Comparison of ENCODE assay signal across 7 cellular contexts in the genomic region with DNA sequence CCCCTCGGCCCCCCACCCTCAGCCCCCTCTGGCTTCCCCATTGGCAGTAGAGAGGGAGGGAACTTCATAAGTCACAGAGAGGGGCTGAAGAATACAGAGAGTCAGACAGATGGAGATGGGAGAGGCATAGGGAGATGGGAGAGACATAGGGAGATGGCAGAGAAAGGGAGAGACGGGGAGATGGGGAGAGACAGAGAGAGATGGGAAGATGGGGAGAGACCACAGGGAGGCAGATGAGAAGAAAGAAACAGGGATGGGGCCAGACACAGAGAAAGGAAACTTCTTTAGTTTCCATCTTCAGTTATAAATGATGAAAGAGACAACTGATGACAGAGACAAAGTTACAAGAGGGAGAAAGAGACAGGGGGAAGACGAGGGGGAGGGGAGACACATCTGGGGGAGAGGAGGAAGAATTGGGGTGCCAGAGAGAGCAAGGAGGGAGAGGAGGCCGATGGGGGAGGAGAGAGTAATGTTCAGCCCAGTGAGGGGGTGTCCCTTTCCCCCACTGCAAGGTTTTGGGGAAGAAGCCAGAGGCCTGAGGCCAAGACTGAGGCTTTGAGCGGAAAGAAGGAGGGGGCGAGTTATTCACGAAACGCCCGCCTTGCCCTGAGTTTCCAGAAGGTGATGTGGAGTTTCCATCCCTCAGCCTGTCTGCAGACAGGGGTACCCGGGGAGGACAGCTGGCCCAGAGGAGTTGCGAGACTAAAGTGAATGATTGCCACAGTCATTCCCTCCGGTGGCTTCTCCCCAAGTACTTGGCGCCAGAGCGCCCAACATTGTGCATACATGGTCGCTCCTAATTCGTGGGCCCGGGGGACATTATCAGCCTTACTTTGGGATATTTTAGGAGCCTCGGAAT. TPM values are rescaled to one million over a fixed set of nuclear protein-coding genes. Genes with fewer than 3 reads are reported as not detected.
DNase-seq lines count a peak whose midpoint lies in the region; ATAC-seq lines count a peak whose summit lies in the region.

No MANE protein-coding gene starts in this region.

- H3K23ac ChIP-seq in mesenchymal stem cell (ENCODE audit: low read length in 2 of 2), result no peak overlapping the region

- H3K36me3 Mint-ChIP-seq in activated T-cell treated with anti-CD3 and anti-CD28 coated beads, Interleukin-2, amount 50 U/mL, for 72 hours (ENCODE audit: insufficient read depth in 2 of 2), result peaks cover 5 to 22% of the 10 kb centered on the region in 2 donors
- peaks cover 77% of the 10 kb centered on the region for H3K36me3 Mint-ChIP-seq in stimulated activated effector memory CD8-positive, alpha-beta T cell treated with anti-CD3 and anti-CD28 coated beads, Interleukin-12 subunit alpha, Interleukin-12 subunit beta, amount 100 ng/mL, for 72 hours

- peak overlapping the region; percentile 27 to 94 for H3K4me3 ChIP-seq in mesenchymal stem cell (ENCODE audit: insufficient read depth in 1 of 2, low read depth in 1 of 2, low read length in 2 of 2)

- peaks cover 27% of the 10 kb centered on the region for H3K79me1 ChIP-seq in mesenchymal stem cell (replicated peaks; ENCODE audit: low read length, poor library complexity, severe bottlenecking)

- peak; percentile 16 for ATAC-seq in GM21619 (IDR thresholded peaks at IDR 0.05; ENCODE audit: unreplicated experiment)
- ATAC-seq in activated T-cell treated with anti-CD3 and anti-CD28 coated beads, Interleukin-2, amount 50 U/mL, for 72 hours (replicated peaks in 1 of 2), result peak; percentile 55 to 63
- peak; percentile 59 for ATAC-seq in stimulated activated effector memory CD8-positive, alpha-beta T cell treated with anti-CD3 and anti-CD28 coated beads, Interleukin-12 subunit alpha, Interleukin-12 subunit beta, amount 100 ng/mL, for 72 hours

- H3K18ac ChIP-seq in mesenchymal stem cell (ENCODE audit: low read depth in 1 of 2, low read length in 2 of 2), result peak overlapping the region; percentile 16 to 38

- no peak overlapping the region for H2BK15ac ChIP-seq in mesenchymal stem cell (ENCODE audit: low read depth, poor library complexity, severe bottlenecking)

- H3K4ac ChIP-seq in mesenchymal stem cell (ENCODE audit: low read depth in 1 of 2, low read length in 2 of 2), result peak overlapping the region in 1 of 2 experiments; percentile 11

- no peak overlapping the region for H2AFZ ChIP-seq in mesenchymal stem cell (ENCODE audit: low read depth, low read length)

- H3K27ac ChIP-seq in KOPT-K1 (ENCODE audit: low read depth, low read length, poor library complexity, severe bottlenecking) (peak overlapping the region; percentile 99), mesenchymal stem cell (ENCODE audit: low read length, poor library complexity, severe bottlenecking) (no peak overlapping the region)

- H2BK5ac ChIP-seq in mesenchymal stem cell (ENCODE audit: low read depth, low read length, poor library complexity, severe bottlenecking), result no peak overlapping the region

- peak overlapping the region; percentile 91 to 92 for H3K4me3 Mint-ChIP-seq in activated T-cell treated with anti-CD3 and anti-CD28 coated beads, Interleukin-2, amount 50 U/mL, for 72 hours
- H3K4me3 Mint-ChIP-seq in stimulated activated effector memory CD8-positive, alpha-beta T cell treated with anti-CD3 and anti-CD28 coated beads, Interleukin-12 subunit alpha, Interleukin-12 subunit beta, amount 100 ng/mL, for 72 hours, result peak overlapping the region; percentile 91

- no peak overlapping the region for H3K14ac ChIP-seq in mesenchymal stem cell (ENCODE audit: low read length in 2 of 2)

- peak overlapping the region; percentile 34 for H3K4me2 ChIP-seq in mesenchymal stem cell (ENCODE audit: low read length, poor library complexity, severe bottlenecking)

- H3K4me1 ChIP-seq in mesenchymal stem cell (ENCODE audit: control insufficient read depth, insufficient read depth, low read depth, low read length), result peaks cover 15% of the 10 kb centered on the region

- H3K9me3 Mint-ChIP-seq in activated T-cell treated with anti-CD3 and anti-CD28 coated beads, Interleukin-2, amount 50 U/mL, for 72 hours, result no peaks in the 10 kb centered on the region
- H3K9me3 Mint-ChIP-seq in stimulated activated effector memory CD8-positive, alpha-beta T cell treated with anti-CD3 and anti-CD28 coated beads, Interleukin-12 subunit alpha, Interleukin-12 subunit beta, amount 100 ng/mL, for 72 hours, result no peaks in the 10 kb centered on the region

- H3K9ac ChIP-seq in mesenchymal stem cell (ENCODE audit: low read length), result peak overlapping the region; percentile 92

- H3K36me3 ChIP-seq in KOPT-K1 (ENCODE audit: insufficient read depth, low read length), result peaks cover 38% of the 10 kb centered on the region
- H3K36me3 ChIP-seq in mesenchymal stem cell (ENCODE audit: control insufficient read depth in 1 of 2, insufficient read depth in 2 of 2, low read depth in 1 of 2, low read length in 2 of 2), result peaks cover 30 to 34% of the 10 kb centered on the region in 2 experiments

- peaks cover 86% of the 10 kb centered on the region for H3K4me1 Mint-ChIP-seq in activated T-cell treated with anti-CD3 and anti-CD28 coated beads, Interleukin-2, amount 50 U/mL, for 72 hours (ENCODE audit: low read depth)
- peaks cover 63% of the 10 kb centered on the region for H3K4me1 Mint-ChIP-seq in stimulated activated effector memory CD8-positive, alpha-beta T cell treated with anti-CD3 and anti-CD28 coated beads, Interleukin-12 subunit alpha, Interleukin-12 subunit beta, amount 100 ng/mL, for 72 hours

- no peaks in the 10 kb centered on the region for H3K9me3 ChIP-seq in KOPT-K1 (ENCODE audit: insufficient read depth, low read length, poor library complexity, severe bottlenecking)
- no peaks in the 10 kb centered on the region for H3K9me3 ChIP-seq in mesenchymal stem cell (ENCODE audit: control insufficient read depth, low read length)

- peak overlapping the region; percentile 29 for H4K8ac ChIP-seq in mesenchymal stem cell (ENCODE audit: low read length)

- no peak overlapping the region for H2BK120ac ChIP-seq in mesenchymal stem cell (ENCODE audit: low read depth, low read length)

- H3K27me3 ChIP-seq in mesenchymal stem cell (ENCODE audit: control insufficient read depth in 1 of 2, insufficient read depth in 1 of 2, low read length in 2 of 2), result peaks cover 0 to 4% of the 10 kb centered on the region in 2 experiments

- peak overlapping the region; percentile 99 for H3K27ac Mint-ChIP-seq in activated T-cell treated with anti-CD3 and anti-CD28 coated beads, Interleukin-2, amount 50 U/mL, for 72 hours
- H3K27ac Mint-ChIP-seq in stimulated activated effector memory CD8-positive, alpha-beta T cell treated with anti-CD3 and anti-CD28 coated beads, Interleukin-12 subunit alpha, Interleukin-12 subunit beta, amount 100 ng/mL, for 72 hours, result peak overlapping the region; percentile 95

- WGBS in mesenchymal stem cell, result 64% methylated on average over 17 of the region's 18 CpGs

- DNase-seq in activated T-cell treated with anti-CD3 and anti-CD28 coated beads, Interleukin-2, amount 50 U/mL, for 72 hours, result peak; percentile 81 to 89
- DNase-seq in mesenchymal stem cell (no peak), NCI-H2171 (lab: John Stamatoyannopoulos, UW) (no peak), HPDE6-E6E7 (ENCODE audit: extremely low spot score) (no peak)
- peak in 1 of 2 donors; percentile 91 for DNase-seq in stimulated activated effector memory CD8-positive, alpha-beta T cell treated with anti-CD3 and anti-CD28 coated beads, Interleukin-12 subunit alpha, Interleukin-12 subunit beta, amount 100 ng/mL, for 72 hours (ENCODE audit: low spot score in 2 of 2)

- peak overlapping the region; percentile 2 for H4K91ac ChIP-seq in mesenchymal stem cell (ENCODE audit: low read length)

- no peaks in the 10 kb centered on the region for H3K27me3 Mint-ChIP-seq in activated T-cell treated with anti-CD3 and anti-CD28 coated beads, Interleukin-2, amount 50 U/mL, for 72 hours (ENCODE audit: low read depth)

- H2BK12ac ChIP-seq in mesenchymal stem cell (ENCODE audit: low read length in 2 of 2), result peak overlapping the region in 1 of 2 experiments; percentile 49

- H2AK5ac ChIP-seq in mesenchymal stem cell (ENCODE audit: low read length, severe bottlenecking), result no peak overlapping the region

RNA-seq across cellular contexts. Expression of gene PPAN, which starts 0.7 kb away (rescaled TPM):
- total RNA-seq in activated T-cell treated with anti-CD3 and anti-CD28 coated beads, Interleukin-2, amount 50 U/mL, for 72 hours, result 100 to 1,000 TPM; 106 to 117 TPM
- 15.8 TPM for polyA plus RNA-seq in mesenchymal stem cell (2013, experiment 1 of 2)
- polyA plus RNA-seq in mesenchymal stem cell (2013, experiment 2 of 2), result 15.0 TPM

RNA-seq across cellular contexts. Expression of gene ANGPTL6, which starts 3.0 kb away (rescaled TPM):
- total RNA-seq in activated T-cell treated with anti-CD3 and anti-CD28 coated beads, Interleukin-2, amount 50 U/mL, for 72 hours, result 10 to 100 TPM; 13.2 to 17.6 TPM
- 0.11 TPM for polyA plus RNA-seq in mesenchymal stem cell (2013, experiment 1 of 2)
- 0.16 TPM for polyA plus RNA-seq in mesenchymal stem cell (2013, experiment 2 of 2)

RNA-seq across cellular contexts. Expression of gene P2RY11, which starts 6.0 kb away (rescaled TPM):
- total RNA-seq in activated T-cell treated with anti-CD3 and anti-CD28 coated beads, Interleukin-2, amount 50 U/mL, for 72 hours, result 10 to 100 TPM; 65.4 to 73.9 TPM
- polyA plus RNA-seq in mesenchymal stem cell (2013, experiment 1 of 2), result 3.2 TPM
- polyA plus RNA-seq in mesenchymal stem cell (2013, experiment 2 of 2), result 3.4 TPM

RNA-seq across cellular contexts. Expression of gene EIF3G, which starts 14.2 kb away (rescaled TPM):
- total RNA-seq in activated T-cell treated with anti-CD3 and anti-CD28 coated beads, Interleukin-2, amount 50 U/mL, for 72 hours, result 100 to 1,000 TPM; 277 to 278 TPM
- 167 TPM for polyA plus RNA-seq in mesenchymal stem cell (2013, experiment 1 of 2)
- polyA plus RNA-seq in mesenchymal stem cell (2013, experiment 2 of 2), result 162 TPM

RNA-seq across cellular contexts. Expression of gene SHFL, which starts 19.4 kb away (rescaled TPM):
- 10 to 100 TPM; 55.0 to 70.4 TPM for total RNA-seq in activated T-cell treated with anti-CD3 and anti-CD28 coated beads, Interleukin-2, amount 50 U/mL, for 72 hours
- polyA plus RNA-seq in mesenchymal stem cell (2013, experiment 1 of 2), result 41.6 TPM
- polyA plus RNA-seq in mesenchymal stem cell (2013, experiment 2 of 2), result 41.6 TPM

Comparison
In these comparisons a context has a peak if more than half of its experiments do, and no peak if none do; other contexts are left out.
1. DNase-seq: peak in activated T-cell treated with anti-CD3 and anti-CD28 coated beads, Interleukin-2, amount 50 U/mL, for 72 hours (2 of 2); none in mesenchymal stem cell (single experiment), NCI-H2171 (single experiment) and HPDE6-E6E7 (single experiment).
2. Peak in every context shown above with its lines, with median percentiles within 50 percentile points of each other: ATAC-seq.